Comparison of ENCODE assay signal across 14 cellular contexts in the genomic region with DNA sequence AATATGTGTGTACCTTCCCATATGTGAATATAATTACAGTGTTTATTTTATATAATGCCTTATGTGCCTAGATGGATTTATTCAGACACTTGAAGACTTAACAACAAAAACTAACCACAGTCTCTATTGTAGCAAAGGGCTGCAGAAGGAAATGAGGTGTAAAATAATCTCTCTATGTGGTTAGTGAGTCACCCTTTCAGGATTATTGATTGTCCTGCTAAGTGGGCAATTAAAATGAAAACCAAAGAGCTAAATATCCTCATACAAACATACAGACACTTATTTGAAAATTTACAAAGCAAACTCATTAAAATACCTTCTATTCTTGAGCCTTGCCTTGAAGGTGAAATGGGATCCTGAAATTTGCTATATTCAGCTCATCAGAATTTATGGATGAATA. TPM values are rescaled to one million over a fixed set of nuclear protein-coding genes. Genes with fewer than 3 reads are reported as not detected.
DNase-seq lines count a peak whose midpoint lies in the region; ATAC-seq and TF ChIP-seq lines count a peak whose summit lies in the region.
"Had no signal": no experiment of that assay in that cellular context is flagged by ENCODE, and none has a peak within 500 bp of the region (broad histone marks: within the 10 kb centered on the region; RNA-seq: fewer than 3 reads in every experiment).

No MANE protein-coding gene starts in this region.

- H3K27ac ChIP-seq in HEK293 (ENCODE audit: extremely low read depth, low read depth, low read length) = no peak overlapping the region
- H3K27ac ChIP-seq in RWPE2 (ENCODE audit: poor library complexity, severe bottlenecking) = no peak overlapping the region
- H3K27ac ChIP-seq in naive thymus-derived CD4-positive, alpha-beta T cell (ENCODE audit: low read depth, low read length) = no peak overlapping the region
- no peak overlapping the region for H3K27ac ChIP-seq in MM.1S (ENCODE audit: low read length)
- H3K27ac ChIP-seq: BLaER1 treated with 17β-estradiol and CSF1 and Interleukin-3, amounts not matched to agents 10 nM and 100 nM; right atrium auricular region had no signal

- ATAC-seq in RWPE2 (ENCODE audit: low read depth) = peak; percentile 29; the same call in 1 of the 3 replicates
- ATAC-seq in naive thymus-derived CD4-positive, alpha-beta T cell = no peak

- TF ChIP-seq CTCF in HEK293 (tag by site-specific recombination; IDR thresholded peaks at IDR 0.05) (no peak), RWPE2 (IDR thresholded peaks at IDR 0.05; ENCODE audit: poor library complexity, severe bottlenecking) (no peak), MM.1S (IDR thresholded peaks at IDR 0.05; ENCODE audit: low read length) (no peak)

- no peak overlapping the region for H3K9ac ChIP-seq in MM.1S (ENCODE audit: low read length)
- H3K9ac ChIP-seq: BLaER1 treated with 17β-estradiol and CSF1 and Interleukin-3, amounts not matched to agents 10 nM and 100 nM had no signal

- no peaks in the 10 kb centered on the region for H3K79me2 ChIP-seq in MM.1S (ENCODE audit: low read length)

- H3K9me3 ChIP-seq in HEK293 (ENCODE audit: control insufficient read depth, insufficient read depth, low read depth, low read length) (no peaks in the 10 kb centered on the region), RWPE2 (ENCODE audit: severe bottlenecking) (no peaks in the 10 kb centered on the region), MM.1S (replicated peaks; ENCODE audit: insufficient read depth, low read length) (no peaks in the 10 kb centered on the region)
- H3K9me3 ChIP-seq in naive thymus-derived CD4-positive, alpha-beta T cell (ENCODE audit: control insufficient read depth in 2 of 3, low read length in 3 of 3) = no peaks in the 10 kb centered on the region
- H3K9me3 ChIP-seq: right atrium auricular region had no signal

- H4K20me1 ChIP-seq in MM.1S (ENCODE audit: insufficient read depth, low read length) = no peaks in the 10 kb centered on the region
- H4K20me1 ChIP-seq: BLaER1 treated with 17β-estradiol and CSF1 and Interleukin-3, amounts not matched to agents 10 nM and 100 nM had no signal

- H3K36me3 Mint-ChIP-seq in naive thymus-derived CD4-positive, alpha-beta T cell = no peaks in the 10 kb centered on the region

- POLR2A ChIA-PET in HEK293 (lab: Yijun Ruan, JAX) = interaction anchor here (0.5 kb wide), 1 partner anchor 1927 kb away, joined by 4 read pairs; no protein-coding TSS in a partner anchor
- POLR2A ChIA-PET in naive thymus-derived CD4-positive, alpha-beta T cell (lab: Charles Lee) = no interaction called here

- no peaks in the 10 kb centered on the region for H3K36me3 ChIP-seq in HEK293 (ENCODE audit: control insufficient read depth in 2 of 2, insufficient read depth in 1 of 2, low read length in 2 of 2)
- H3K36me3 ChIP-seq in RWPE2 (ENCODE audit: low read depth) = no peaks in the 10 kb centered on the region
- H3K36me3 ChIP-seq in naive thymus-derived CD4-positive, alpha-beta T cell (ENCODE audit: control insufficient read depth in 2 of 3, insufficient read depth in 3 of 3, low read length in 3 of 3) = no peaks in the 10 kb centered on the region
- H3K36me3 ChIP-seq in MM.1S (replicated peaks; ENCODE audit: insufficient read depth, low read length) = no peaks in the 10 kb centered on the region
- H3K36me3 ChIP-seq: BLaER1 treated with 17β-estradiol and CSF1 and Interleukin-3, amounts not matched to agents 10 nM and 100 nM; right atrium auricular region had no signal

- H3K27me3 Mint-ChIP-seq in naive thymus-derived CD4-positive, alpha-beta T cell = no peaks in the 10 kb centered on the region

- H3K4me2 ChIP-seq in MM.1S (ENCODE audit: low read depth, low read length) = no peak overlapping the region
- H3K4me2 ChIP-seq: BLaER1 treated with 17β-estradiol and CSF1 and Interleukin-3, amounts not matched to agents 10 nM and 100 nM had no signal

- H3F3A ChIP-seq in MM.1S (ENCODE audit: insufficient read depth, low read length) = no peaks in the 10 kb centered on the region

- H3K27me3 ChIP-seq in RWPE2 (ENCODE audit: insufficient read depth, poor library complexity, severe bottlenecking) (no peaks in the 10 kb centered on the region), MM.1S (replicated peaks; ENCODE audit: insufficient read depth, low read length) (no peaks in the 10 kb centered on the region)
- no peaks in the 10 kb centered on the region for H3K27me3 ChIP-seq in naive thymus-derived CD4-positive, alpha-beta T cell (ENCODE audit: control insufficient read depth in 2 of 2, insufficient read depth in 2 of 2, low read length in 2 of 2)
- H3K27me3 ChIP-seq: BLaER1 treated with 17β-estradiol and CSF1 and Interleukin-3, amounts not matched to agents 10 nM and 100 nM; right atrium auricular region had no signal

- DNase-seq in NCI-H2029 treated with DMSO at 0.1 percent for 48 hours (lab: John Stamatoyannopoulos, UW) (peak; percentile 83), RWPE2 (ENCODE audit: low spot score) (no peak), pons (ENCODE audit: low spot score) (peak; percentile 1), SW 1271 (lab: John Stamatoyannopoulos, UW) (no peak), MM.1S (no peak), GF-D8 (lab: John Stamatoyannopoulos, UW) (no peak)
- DNase-seq in naive thymus-derived CD4-positive, alpha-beta T cell = no peak
- DNase-seq: GDM1, H7, NCI-H1694 treated with DMSO at 0.1 percent for 48 hours, SIG-M5 had no signal

- no peak overlapping the region for H3K27ac Mint-ChIP-seq in naive thymus-derived CD4-positive, alpha-beta T cell

- H3K9me2 ChIP-seq in MM.1S (replicated peaks; ENCODE audit: insufficient read depth, low read length) = no peaks in the 10 kb centered on the region

- H3K4me1 ChIP-seq in HEK293 (ENCODE audit: control insufficient read depth, insufficient read depth, low read length) (0 out of 2 replicates have a peak, but pooled peaks cover 3% of the 10 kb centered on the region), RWPE2 (ENCODE audit: insufficient read depth, poor library complexity, severe bottlenecking) (peaks cover 15% of the 10 kb centered on the region), MM.1S (ENCODE audit: low read length) (no peaks in the 10 kb centered on the region)
- H3K4me1 ChIP-seq in naive thymus-derived CD4-positive, alpha-beta T cell (ENCODE audit: control insufficient read depth in 2 of 2, insufficient read depth in 2 of 2, low read length in 2 of 2) = no peaks in the 10 kb centered on the region
- H3K4me1 ChIP-seq: BLaER1 treated with 17β-estradiol and CSF1 and Interleukin-3, amounts not matched to agents 10 nM and 100 nM; right atrium auricular region had no signal

- H3K4me1 Mint-ChIP-seq in naive thymus-derived CD4-positive, alpha-beta T cell = no peaks in the 10 kb centered on the region

- intact Hi-C loops in naive thymus-derived CD4-positive, alpha-beta T cell (cut with micrococcal nuclease) = no loop called here

- H3K9me3 Mint-ChIP-seq in naive thymus-derived CD4-positive, alpha-beta T cell = peaks cover 0 to 20% (median 4%) of the 10 kb centered on the region in 11 donors

- no peak overlapping the region for H3K4me3 ChIP-seq in HEK293 (ENCODE audit: low read depth, low read length)
- H3K4me3 ChIP-seq in RWPE2 (ENCODE audit: severe bottlenecking) = no peak overlapping the region
- H3K4me3 ChIP-seq in naive thymus-derived CD4-positive, alpha-beta T cell (ENCODE audit: low read length) = no peak overlapping the region
- H3K4me3 ChIP-seq in MM.1S (ENCODE audit: low read length) = no peak overlapping the region
- H3K4me3 ChIP-seq: BLaER1 treated with 17β-estradiol and CSF1 and Interleukin-3, amounts not matched to agents 10 nM and 100 nM; right atrium auricular region had no signal

- no peak overlapping the region for H2AFZ ChIP-seq in MM.1S (ENCODE audit: low read length)

- H3K4me3 Mint-ChIP-seq in naive thymus-derived CD4-positive, alpha-beta T cell = no peak overlapping the region

- CTCF ChIA-PET in HEK293 (lab: Yijun Ruan, JAX) = interaction anchor here (0.6 to 1.0 kb wide), 3 partner anchors 23 to 1034 kb away, joined by 3 to 4 read pairs (median 3); no protein-coding TSS in a partner anchor
- CTCF ChIA-PET in naive thymus-derived CD4-positive, alpha-beta T cell (lab: Charles Lee) = no interaction called here

TF ChIP-seq in HEK293, 187 proteins besides CTCF, POLR2A, EP300 and RAD21 (continues in another document):
- peak; percentile 81 for TF ChIP-seq KLF8 (tag by site-specific recombination; IDR thresholded peaks at IDR 0.05)
- TF ChIP-seq, protein P1, sequence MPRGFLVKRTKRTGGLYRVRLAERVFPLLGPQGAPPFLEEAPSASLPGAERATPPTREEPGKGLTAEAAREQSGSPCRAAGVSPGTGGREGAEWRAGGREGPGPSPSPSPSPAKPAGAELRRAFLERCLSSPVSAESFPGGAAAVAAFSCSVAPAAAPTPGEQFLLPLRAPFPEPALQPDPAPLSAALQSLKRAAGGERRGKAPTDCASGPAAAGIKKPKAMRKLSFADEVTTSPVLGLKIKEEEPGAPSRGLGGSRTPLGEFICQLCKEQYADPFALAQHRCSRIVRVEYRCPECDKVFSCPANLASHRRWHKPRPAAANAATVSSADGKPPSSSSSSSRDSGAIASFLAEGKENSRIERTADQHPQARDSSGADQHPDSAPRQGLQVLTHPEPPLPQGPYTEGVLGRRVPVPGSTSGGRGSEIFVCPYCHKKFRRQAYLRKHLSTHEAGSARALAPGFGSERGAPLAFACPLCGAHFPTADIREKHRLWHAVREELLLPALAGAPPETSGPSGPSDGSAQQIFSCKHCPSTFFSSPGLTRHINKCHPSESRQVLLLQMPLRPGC (tag by site-specific recombination; IDR thresholded peaks at IDR 0.05) = 0 out of 2 replicates have a peak, but pooled peaks have one; percentile 55
- TF ChIP-seq ZNF366 (tag by site-specific recombination; conservative IDR thresholded peaks at IDR 0.05) = peak; percentile 61
- no peak for TF ChIP-seq ZBTB8A (tag by site-specific recombination; IDR thresholded peaks at IDR 0.05)
- peak; percentile 38; the same call in 1 of the 2 replicates for TF ChIP-seq OSR2 (tag by site-specific recombination; IDR thresholded peaks at IDR 0.05)
- no peak for TF ChIP-seq ZNF560 (tag by site-specific recombination; IDR thresholded peaks at IDR 0.05; ENCODE audit: borderline replicate concordance)
- TF ChIP-seq, protein P2, sequence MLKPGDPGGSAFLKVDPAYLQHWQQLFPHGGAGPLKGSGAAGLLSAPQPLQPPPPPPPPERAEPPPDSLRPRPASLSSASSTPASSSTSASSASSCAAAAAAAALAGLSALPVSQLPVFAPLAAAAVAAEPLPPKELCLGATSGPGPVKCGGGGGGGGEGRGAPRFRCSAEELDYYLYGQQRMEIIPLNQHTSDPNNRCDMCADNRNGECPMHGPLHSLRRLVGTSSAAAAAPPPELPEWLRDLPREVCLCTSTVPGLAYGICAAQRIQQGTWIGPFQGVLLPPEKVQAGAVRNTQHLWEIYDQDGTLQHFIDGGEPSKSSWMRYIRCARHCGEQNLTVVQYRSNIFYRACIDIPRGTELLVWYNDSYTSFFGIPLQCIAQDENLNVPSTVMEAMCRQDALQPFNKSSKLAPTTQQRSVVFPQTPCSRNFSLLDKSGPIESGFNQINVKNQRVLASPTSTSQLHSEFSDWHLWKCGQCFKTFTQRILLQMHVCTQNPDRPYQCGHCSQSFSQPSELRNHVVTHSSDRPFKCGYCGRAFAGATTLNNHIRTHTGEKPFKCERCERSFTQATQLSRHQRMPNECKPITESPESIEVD (tag by site-specific recombination; IDR thresholded peaks at IDR 0.05) = peak; percentile 52
- TF ChIP-seq HOXC10 (CRISPR knock-in tag; IDR thresholded peaks at IDR 0.05) = no peak

RNA-seq across cellular contexts. Expression of a gene that starts 27.7 kb away (rescaled TPM):
- total RNA-seq in naive thymus-derived CD4-positive, alpha-beta T cell = not detected
- not detected for polyA plus RNA-seq in naive thymus-derived CD4-positive, alpha-beta T cell
- total RNA-seq: right atrium auricular region had no signal

Comparison
In these comparisons a context has a peak if more than half of its experiments do, and no peak if none do; other contexts are left out.
1. DNase-seq: peak in NCI-H2029 treated with DMSO at 0.1 percent for 48 hours (single experiment) and pons (single experiment); none in RWPE2 (single experiment), naive thymus-derived CD4-positive, alpha-beta T cell (0 of 9), SW 1271 (0 of 2), MM.1S (single experiment) and GF-D8 (single experiment).